In genomic region chr11:108370990-108371389, GRCh38 we compare ENCODE assay signal across 22 cellular contexts.
"Had no signal": no experiment of that assay in that cellular context is flagged by ENCODE, and none has a peak within 500 bp of the region (broad histone marks: within the 10 kb centered on the region; RNA-seq: fewer than 3 reads in every experiment).

No MANE protein-coding gene starts in this region.

- H3K4me3 ChIP-seq: dorsolateral prefrontal cortex, esophagus muscularis mucosa, left ventricle myocardium inferior, lung, psoas muscle, sigmoid colon, skin epidermis, stomach, thoracic aorta, transverse colon had no signal

- H3K27ac Mint-ChIP-seq: nephron progenitor cell had no signal

- H3K4me1 ChIP-seq: esophagus muscularis mucosa, psoas muscle, sigmoid colon, stomach, transverse colon had no signal

- H3K27me3 ChIP-seq: dorsolateral prefrontal cortex, esophagus muscularis mucosa, sigmoid colon, stomach, transverse colon had no signal

- H3K4me3 Mint-ChIP-seq: immature natural killer cell, nephron progenitor cell had no signal

- DNase-seq: cortex of kidney; dorsolateral prefrontal cortex; effector CD8-positive, alpha-beta T cell; foreskin fibroblast; immature natural killer cell; kidney; left cardiac atrium; left ventricle myocardium inferior; mesenchymal stem cell; midbrain; nephron progenitor cell; psoas muscle; sigmoid colon; stimulated activated CD4-positive, alpha-beta T cell treated with anti-CD3 and anti-CD28 coated beads, Interleukin-2, amount 100 ng/mL, for 24 hours; stimulated activated naive CD4-positive, alpha-beta T cell; stomach; substantia nigra; transverse colon had no signal

- H3K4me1 Mint-ChIP-seq: immature natural killer cell, nephron progenitor cell had no signal

- H3K9me3 ChIP-seq: esophagus muscularis mucosa, psoas muscle, sigmoid colon, thoracic aorta, transverse colon had no signal

- ATAC-seq: left cardiac atrium, psoas muscle had no signal

- H3K27ac ChIP-seq: dorsolateral prefrontal cortex, esophagus muscularis mucosa, left ventricle myocardium inferior, psoas muscle, sigmoid colon, skin epidermis, stomach, thoracic aorta, transverse colon had no signal
